ENCODE assay signal across 8 cellular contexts in the genomic region with DNA sequence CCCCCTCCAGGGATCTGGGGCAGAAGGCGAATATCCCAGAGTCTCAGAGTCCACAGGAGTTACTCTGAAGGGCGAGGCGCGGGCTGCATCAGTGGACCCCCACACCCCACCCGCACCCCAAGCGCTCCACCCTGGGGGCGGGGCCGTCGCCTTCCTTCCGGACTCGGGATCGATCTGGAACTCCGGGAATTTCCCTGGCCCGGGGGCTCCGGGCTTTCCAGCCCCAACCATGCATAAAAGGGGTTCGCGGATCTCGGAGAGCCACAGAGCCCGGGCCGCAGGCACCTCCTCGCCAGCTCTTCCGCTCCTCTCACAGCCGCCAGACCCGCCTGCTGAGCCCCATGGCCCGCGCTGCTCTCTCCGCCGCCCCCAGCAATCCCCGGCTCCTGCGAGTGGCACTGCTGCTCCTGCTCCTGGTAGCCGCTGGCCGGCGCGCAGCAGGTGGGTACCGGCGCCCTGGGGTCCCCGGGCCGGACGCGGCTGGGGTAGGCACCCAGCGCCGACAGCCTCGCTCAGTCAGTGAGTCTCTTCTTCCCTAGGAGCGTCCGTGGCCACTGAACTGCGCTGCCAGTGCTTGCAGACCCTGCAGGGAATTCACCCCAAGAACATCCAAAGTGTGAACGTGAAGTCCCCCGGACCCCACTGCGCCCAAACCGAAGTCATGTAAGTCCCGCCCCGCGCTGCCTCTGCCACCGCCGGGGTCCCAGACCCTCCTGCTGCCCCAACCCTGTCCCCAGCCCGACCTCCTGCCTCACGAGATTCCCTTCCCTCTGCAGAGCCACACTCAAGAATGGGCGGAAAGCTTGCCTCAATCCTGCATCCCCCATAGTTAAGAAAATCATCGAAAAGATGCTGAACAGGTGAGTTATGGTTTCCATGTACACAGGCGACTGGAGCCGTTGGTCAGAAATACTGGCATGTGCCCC. TPM values are rescaled to one million over a fixed set of nuclear protein-coding genes. Genes with fewer than 3 reads are reported as not detected.
DNase-seq lines count a peak whose midpoint lies in the region; ATAC-seq and TF ChIP-seq lines count a peak whose summit lies in the region.

Gene CXCL1, plus strand, starts transcription at position 264 of the 926 bp plus-strand sequence. Its CDS starts 78 bp downstream, at position 342.

- no peak within 1 kb of the TSS for H4K5ac ChIP-seq in H9 (ENCODE audit: insufficient read length, low read depth, low read length)

- no peak for TF ChIP-seq CTCF in H9 (conservative IDR thresholded peaks at IDR 0.05)
- TF ChIP-seq CTCF in cardiac muscle cell (IDR thresholded peaks at IDR 0.05; ENCODE audit: low read depth, low read length) = peak; percentile 20
- TF ChIP-seq CTCF in progenitor cell of endocrine pancreas (IDR thresholded peaks at IDR 0.05; ENCODE audit: unreplicated experiment) = no peak

- ATAC-seq in T-helper 17 cell (no peak), GM21723 (IDR thresholded peaks at IDR 0.05; ENCODE audit: unreplicated experiment) (no peak)

- H2BK12ac ChIP-seq in H9 (ENCODE audit: insufficient read length, low read depth, low read length) = peak within 1 kb of the TSS; percentile 14

- no CpG with 5 or more reads among the region's 61 CpGs for WGBS in H9 (ENCODE audit: extremely low coverage, insufficient read length, low lambda C conversion rate)

- H2BK15ac ChIP-seq in H9 (ENCODE audit: low read depth, low read length) = no peak within 1 kb of the TSS

- peak within 1 kb of the TSS; percentile 44 for H3K9ac ChIP-seq in H9 (ENCODE audit: extremely low read depth, insufficient read length, low read length)

- H4K91ac ChIP-seq in H9 (ENCODE audit: insufficient read length, low read depth, low read length) = no peak within 1 kb of the TSS

- H3K23ac ChIP-seq in H9 (ENCODE audit: insufficient read length, low read depth, low read length) = no peak within 1 kb of the TSS

- no peak within 1 kb of the TSS; a peak in 1 of 7 replicates for H3K27ac Mint-ChIP-seq in H9
- H3K27ac Mint-ChIP-seq in T-helper 17 cell = no peak within 1 kb of the TSS
- H3K27ac Mint-ChIP-seq in progenitor cell of endocrine pancreas = peak within 1 kb of the TSS; percentile 84

- H3K4me1 Mint-ChIP-seq in H9 (peaks cover 15 to 21% of the 10 kb centered on the region in 2 experiments), T-helper 17 cell (peaks cover 2% of the 10 kb centered on the region), progenitor cell of endocrine pancreas (ENCODE audit: low read depth) (peaks cover 11% of the 10 kb centered on the region)

- H4K20me1 ChIP-seq in H9 (ENCODE audit: control insufficient read depth, insufficient read depth, insufficient read length) = no peaks in the 10 kb centered on the region

- no peaks in the 10 kb centered on the region for H3K79me2 ChIP-seq in H9 (ENCODE audit: insufficient read depth, low read length)

- H2BK5ac ChIP-seq in H9 (ENCODE audit: insufficient read length, low read length) = no peak within 1 kb of the TSS

- H2BK120ac ChIP-seq in H9 (ENCODE audit: low read depth, low read length, poor library complexity, severe bottlenecking) = no peak within 1 kb of the TSS

- H3K14ac ChIP-seq in H9 (ENCODE audit: insufficient read depth, low read length) = peak within 1 kb of the TSS; percentile 66; the same call in 1 of the 2 replicates

- H3K27me3 ChIP-seq in H9 (ENCODE audit: insufficient read depth, low read length) (no peaks in the 10 kb centered on the region; the same call in 1 of the 2 replicates), cardiac muscle cell (peaks cover 43% of the 10 kb centered on the region)

- H3K4me3 ChIP-seq in cardiac muscle cell = peak within 1 kb of the TSS; percentile 59

- H3K9me3 ChIP-seq in H9 (ENCODE audit: control insufficient read depth, low read depth, low read length) = no peaks in the 10 kb centered on the region
- H3K9me3 ChIP-seq in T-helper 17 cell (ENCODE audit: control insufficient read depth, low read length, poor library complexity, severe bottlenecking) = no peaks in the 10 kb centered on the region
- no peaks in the 10 kb centered on the region for H3K9me3 ChIP-seq in cardiac muscle cell (ENCODE audit: low read depth)

- H3K18ac ChIP-seq in H9 (ENCODE audit: insufficient read length, low read depth, low read length) = peak within 1 kb of the TSS; percentile 24

- no peak within 1 kb of the TSS for H2AK5ac ChIP-seq in H9 (ENCODE audit: insufficient read length, low read length)

- H2BK20ac ChIP-seq in H9 (ENCODE audit: low read depth, low read length, poor library complexity, severe bottlenecking) = no peak within 1 kb of the TSS

- H3K9me3 Mint-ChIP-seq in H9 = no peaks in the 10 kb centered on the region
- H3K9me3 Mint-ChIP-seq in progenitor cell of endocrine pancreas (ENCODE audit: low read depth) = no peaks in the 10 kb centered on the region

- no peaks in the 10 kb centered on the region for H3K79me1 ChIP-seq in H9 (ENCODE audit: insufficient read depth, low read depth, low read length, poor library complexity, severe bottlenecking)

- H4K8ac ChIP-seq in H9 (replicated peaks; ENCODE audit: insufficient read length, low read depth, low read length) = no peak within 1 kb of the TSS

- no peak within 1 kb of the TSS for H3K4ac ChIP-seq in H9 (ENCODE audit: low read depth, low read length)

- H3T11ph ChIP-seq in H9 (ENCODE audit: low read length) = no peak within 1 kb of the TSS

- peak within 1 kb of the TSS; percentile 75 for H3K4me2 ChIP-seq in H9 (ENCODE audit: insufficient read depth, insufficient read length, low read length)

- H3K36me3 Mint-ChIP-seq in H9 (ENCODE audit: insufficient read depth in 1 of 3, low read depth in 3 of 3) (no peaks in the 10 kb centered on the region), T-helper 17 cell (ENCODE audit: low read depth) (no peaks in the 10 kb centered on the region), progenitor cell of endocrine pancreas (ENCODE audit: insufficient read depth) (no peaks in the 10 kb centered on the region)

- peak; percentile 48 for DNase-seq in H9
- DNase-seq in T-helper 17 cell = no peak
- peak; percentile 56 to 63 for DNase-seq in cardiac muscle cell (ENCODE audit: low read depth in 1 of 2, low spot score in 1 of 2)
- DNase-seq in progenitor cell of endocrine pancreas (ENCODE audit: low spot score, unreplicated experiment) = peak; percentile 29
- no peak for DNase-seq in NK-92 treated with Interleukin-12 subunit alpha and Interleukin-12 subunit beta, amount 100 ng/mL, for 24 hours (lab: John Stamatoyannopoulos, UW)
- no peak for DNase-seq in activated effector memory CD4-positive, alpha-beta T cell treated with anti-CD3 and anti-CD28 coated beads, Interleukin-2, amount 50 U/mL, for 16 hours
- DNase-seq in globus pallidus (ENCODE audit: low spot score) = no peak

- H3K4me1 ChIP-seq in H9 (ENCODE audit: insufficient read depth, low read length) (0 out of 2 replicates have a peak, but pooled peaks cover 2% of the 10 kb centered on the region), cardiac muscle cell (ENCODE audit: low read depth) (no peaks in the 10 kb centered on the region)

- H3K27me3 Mint-ChIP-seq in H9 (ENCODE audit: low read depth) = peaks cover 50% of the 10 kb centered on the region
- peaks cover 13% of the 10 kb centered on the region for H3K27me3 Mint-ChIP-seq in T-helper 17 cell
- H3K27me3 Mint-ChIP-seq in progenitor cell of endocrine pancreas = peaks cover 51% of the 10 kb centered on the region

- H3K56ac ChIP-seq in H9 (ENCODE audit: insufficient read length, low read depth, low read length) = no peak within 1 kb of the TSS

- H3K36me3 ChIP-seq in cardiac muscle cell = no peaks in the 10 kb centered on the region

- no peak within 1 kb of the TSS for H3K27ac ChIP-seq in H9 (ENCODE audit: insufficient read length, low read depth, low read length)
- no peak within 1 kb of the TSS for H3K27ac ChIP-seq in cardiac muscle cell

- H3K4me3 Mint-ChIP-seq in H9 (peak within 1 kb of the TSS; percentile 80 to 82), T-helper 17 cell (peak within 1 kb of the TSS; percentile 39), progenitor cell of endocrine pancreas (ENCODE audit: low read depth) (peak within 1 kb of the TSS; percentile 83)

- H2AFZ ChIP-seq in H9 (ENCODE audit: low read length) = no peak within 1 kb of the TSS

- H3K23me2 ChIP-seq in H9 (ENCODE audit: insufficient read length, low read depth, low read length, poor library complexity, severe bottlenecking) = peaks cover 12% of the 10 kb centered on the region

RNA-seq across cellular contexts. Expression of gene CXCL1, which starts in this region (rescaled TPM):
- total RNA-seq in H9 (2021) (0.20 TPM in 2 replicates), T-helper 17 cell (under 1 TPM in 1 of 2 donors, not detected in 1; 0.31 TPM), cardiac muscle cell (not detected in 2 replicates), progenitor cell of endocrine pancreas (2.7 and 3.6 TPM in 2 replicates)
- polyA plus RNA-seq in cardiac muscle cell = not detected in 2 replicates

Comparison
In these comparisons a context has a peak if more than half of its experiments do, and no peak if none do; other contexts are left out.
1. Peak in DNase-seq, H3K9ac ChIP-seq and H3K4me2 ChIP-seq in H9; RNA of the gene not detected or under 1 TPM.
2. Peak in DNase-seq and H3K4me3 ChIP-seq in cardiac muscle cell; RNA of the gene not detected or under 1 TPM.